In the genomic region with DNA sequence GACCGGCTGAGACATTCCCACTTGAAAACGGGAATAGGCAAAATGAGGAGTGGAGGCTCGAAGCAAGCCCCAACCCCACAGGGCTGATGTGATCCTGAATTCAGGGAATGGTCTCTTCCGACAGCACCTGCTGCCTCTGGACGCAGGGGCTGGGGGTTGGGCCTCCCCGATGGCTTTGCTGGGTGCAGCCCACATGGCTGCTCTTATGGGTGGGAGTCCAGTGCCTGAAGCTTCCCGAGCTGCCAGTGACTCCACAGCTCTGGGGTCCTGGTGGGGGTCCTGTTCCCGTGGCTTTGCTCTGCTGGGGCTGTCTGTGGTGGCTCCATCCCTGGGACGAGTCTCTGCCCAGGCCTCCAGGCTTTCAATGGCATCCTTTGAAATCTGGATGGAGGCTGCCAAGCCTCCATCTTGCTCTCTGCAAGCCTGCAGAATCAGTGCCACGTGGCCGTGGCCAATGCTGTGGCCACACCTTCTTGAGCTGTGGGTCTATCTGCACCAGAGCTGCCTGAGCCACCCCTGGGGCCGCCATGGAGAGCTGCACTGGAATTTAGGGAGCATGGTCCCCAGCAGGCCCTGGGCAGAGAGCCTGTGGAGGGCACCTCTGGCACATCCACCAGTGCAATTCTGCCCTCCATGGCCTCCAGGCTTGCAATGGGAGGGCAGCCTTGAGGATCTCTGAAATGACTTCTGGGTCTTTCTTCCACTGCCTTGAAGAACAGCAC, we compare ENCODE assay signal across 17 cellular contexts. TPM values are rescaled to one million over a fixed set of nuclear protein-coding genes. Genes with fewer than 3 reads are reported as not detected.
DNase-seq lines count a peak whose midpoint lies in the region; ATAC-seq and TF ChIP-seq lines count a peak whose summit lies in the region.
"Had no signal": no experiment of that assay in that cellular context is flagged by ENCODE, and none has a peak within 500 bp of the region (broad histone marks: within the 10 kb centered on the region; RNA-seq: fewer than 3 reads in every experiment).

No MANE protein-coding gene starts in this region.

- H3K4me3 Mint-ChIP-seq in type B pancreatic cell: no peak overlapping the region
- no peak overlapping the region for H3K4me3 Mint-ChIP-seq in activated naive CD8-positive, alpha-beta T cell treated with anti-CD3 and anti-CD28 coated beads for 36 hours
- H3K4me3 Mint-ChIP-seq: CD4-positive, CD25-positive, alpha-beta regulatory T cell; GM23338; H9 had no signal

- H3K27me3 ChIP-seq in heart left ventricle (peaks cover 0 to 22% (median 4%) of the 10 kb centered on the region in 9 donors), osteoblast (ENCODE audit: insufficient read depth, low read length) (peaks cover 5% of the 10 kb centered on the region)
- H3K27me3 ChIP-seq: BLaER1 had no signal

- H3K36me3 Mint-ChIP-seq in type B pancreatic cell: peaks cover 5% of the 10 kb centered on the region
- H3K36me3 Mint-ChIP-seq in activated naive CD8-positive, alpha-beta T cell treated with anti-CD3 and anti-CD28 coated beads for 36 hours: no peaks in the 10 kb centered on the region
- H3K36me3 Mint-ChIP-seq: CD4-positive, CD25-positive, alpha-beta regulatory T cell had no signal

- H3K4me3 ChIP-seq in heart left ventricle: no peak overlapping the region
- H3K4me3 ChIP-seq in osteoblast (ENCODE audit: insufficient read depth, low read length): no peak overlapping the region
- H3K4me3 ChIP-seq: BLaER1, GM23338 had no signal

- WGBS in heart left ventricle, 4 donors: 69 to 89% (median 82%) methylated on average over 5 to 12 of the region's 12 CpGs

- H3K36me3 ChIP-seq in heart left ventricle: no peaks in the 10 kb centered on the region
- H3K36me3 ChIP-seq in osteoblast (ENCODE audit: insufficient read depth, low read length): no peaks in the 10 kb centered on the region
- H3K36me3 ChIP-seq: BLaER1 had no signal

- H3K9me3 Mint-ChIP-seq in type B pancreatic cell: peaks cover 7% of the 10 kb centered on the region
- peaks cover 16% of the 10 kb centered on the region for H3K9me3 Mint-ChIP-seq in activated naive CD8-positive, alpha-beta T cell treated with anti-CD3 and anti-CD28 coated beads for 36 hours

- intact Hi-C loops in Right ventricle myocardium inferior (cut with DNase I): no loop called here
- intact Hi-C loops in heart left ventricle (cut with DNase I): loop anchor here in 2 of 10 donors (5.0 to 10.0 kb wide), 2 partner anchors 281 to 283 kb away; no protein-coding TSS in a partner anchor

- no peak overlapping the region for H3K4me2 ChIP-seq in osteoblast (ENCODE audit: insufficient read depth, low read length)
- H3K4me2 ChIP-seq: BLaER1, GM23338 had no signal

- TF ChIP-seq POLR2A in heart left ventricle (IDR thresholded peaks at IDR 0.05) (no peak), GM18505 (IDR thresholded peaks at IDR 0.05; ENCODE audit: borderline replicate concordance, extremely low read depth, insufficient read depth, insufficient read length) (no peak)

- peaks cover 0 to 21% (median 12%) of the 10 kb centered on the region in 12 donors for H3K9me3 ChIP-seq in heart left ventricle
- no peaks in the 10 kb centered on the region for H3K9me3 ChIP-seq in osteoblast (ENCODE audit: low read depth, low read length)

- H3K4me1 Mint-ChIP-seq in type B pancreatic cell (ENCODE audit: unreplicated experiment): peaks cover 3% of the 10 kb centered on the region
- peaks cover 5% of the 10 kb centered on the region for H3K4me1 Mint-ChIP-seq in activated naive CD8-positive, alpha-beta T cell treated with anti-CD3 and anti-CD28 coated beads for 36 hours
- H3K4me1 Mint-ChIP-seq: GM23338 had no signal

- no peaks in the 10 kb centered on the region for H3K79me2 ChIP-seq in osteoblast (ENCODE audit: insufficient read depth, low read length)

- no peak overlapping the region for H3K27ac Mint-ChIP-seq in type B pancreatic cell
- H3K27ac Mint-ChIP-seq in activated naive CD8-positive, alpha-beta T cell treated with anti-CD3 and anti-CD28 coated beads for 36 hours: no peak overlapping the region
- H3K27ac Mint-ChIP-seq: CD4-positive, CD25-positive, alpha-beta regulatory T cell; GM23338; H9 had no signal

- H3K4me1 ChIP-seq in heart left ventricle (peaks cover 0 to 5% (median 0%) of the 10 kb centered on the region in 12 donors), osteoblast (ENCODE audit: insufficient read depth, low read length) (no peaks in the 10 kb centered on the region)

- H3K27me3 Mint-ChIP-seq in type B pancreatic cell: peaks cover 33% of the 10 kb centered on the region
- peaks cover 10% of the 10 kb centered on the region for H3K27me3 Mint-ChIP-seq in activated naive CD8-positive, alpha-beta T cell treated with anti-CD3 and anti-CD28 coated beads for 36 hours
- H3K27me3 Mint-ChIP-seq: CD4-positive, CD25-positive, alpha-beta regulatory T cell had no signal

- no peaks in the 10 kb centered on the region for H4K20me1 ChIP-seq in osteoblast (ENCODE audit: insufficient read depth, low read length)
- H4K20me1 ChIP-seq: BLaER1 had no signal

- H2AFZ ChIP-seq in osteoblast (ENCODE audit: low read length): no peak overlapping the region
- H2AFZ ChIP-seq: GM23338 had no signal

- ATAC-seq in Right ventricle myocardium inferior: no peak
- ATAC-seq in heart left ventricle: no peak
- no peak for ATAC-seq in GM18505 (IDR thresholded peaks at IDR 0.05; ENCODE audit: unreplicated experiment)
- ATAC-seq in HG03196 (IDR thresholded peaks at IDR 0.05; ENCODE audit: unreplicated experiment): no peak
- ATAC-seq: GM23338, HepG2 had no signal

- DNase-seq in Right ventricle myocardium inferior (ENCODE audit: missing footprints) (peak; percentile 26), heart left ventricle (no peak), iPS-NIHi11 (ENCODE audit: low spot score) (peak; percentile 2), osteoblast (ENCODE audit: insufficient read length, low spot score, missing footprints) (peak; percentile 69), type B pancreatic cell (ENCODE audit: extremely low spot score, unreplicated experiment) (peak; percentile 60)
- no peak for DNase-seq in activated naive CD8-positive, alpha-beta T cell treated with anti-CD3 and anti-CD28 coated beads for 36 hours
- DNase-seq: 8988T; AML-193; CD4-positive, CD25-positive, alpha-beta regulatory T cell; DMS53; GF-D8; H9 had no signal

- TF ChIP-seq CTCF in heart left ventricle (IDR thresholded peaks at IDR 0.05) (no peak), osteoblast (IDR thresholded peaks at IDR 0.05; ENCODE audit: extremely low read depth, low read depth, low read length) (no peak), type B pancreatic cell (conservative IDR thresholded peaks at IDR 0.05) (no peak)

- H3K27ac ChIP-seq in heart left ventricle (no peak overlapping the region), osteoblast (ENCODE audit: low read depth, low read length) (no peak overlapping the region)
- H3K27ac ChIP-seq: BLaER1 had no signal

RNA-seq across cellular contexts. Expression of a gene that starts 55.5 kb away (rescaled TPM):
- not detected for total RNA-seq in Right ventricle myocardium inferior
- not detected for total RNA-seq in heart left ventricle
- polyA plus RNA-seq in heart left ventricle: under 1 TPM; 0.03 to 0.27 TPM
- total RNA-seq in osteoblast: not detected in 2 replicates
- 0.14 and 0.26 TPM in 2 replicates for total RNA-seq in type B pancreatic cell (ENCODE audit: low replicate concordance)
- total RNA-seq in activated naive CD8-positive, alpha-beta T cell treated with anti-CD3 and anti-CD28 coated beads for 36 hours: not detected
- total RNA-seq: CD4-positive, CD25-positive, alpha-beta regulatory T cell; HepG2 had no signal
- polyA plus RNA-seq: HepG2 had no signal

Comparison
In these comparisons a context has a peak if more than half of its experiments do, and no peak if none do; other contexts are left out.
1. DNase-seq: peak in Right ventricle myocardium inferior (single experiment), iPS-NIHi11 (single experiment), osteoblast (single experiment) and type B pancreatic cell (single experiment); none in heart left ventricle (0 of 5) and activated naive CD8-positive, alpha-beta T cell treated with anti-CD3 and anti-CD28 coated beads for 36 hours (single experiment).